Comparison of ENCODE assay signal across 1 cellular context in the genomic region with DNA sequence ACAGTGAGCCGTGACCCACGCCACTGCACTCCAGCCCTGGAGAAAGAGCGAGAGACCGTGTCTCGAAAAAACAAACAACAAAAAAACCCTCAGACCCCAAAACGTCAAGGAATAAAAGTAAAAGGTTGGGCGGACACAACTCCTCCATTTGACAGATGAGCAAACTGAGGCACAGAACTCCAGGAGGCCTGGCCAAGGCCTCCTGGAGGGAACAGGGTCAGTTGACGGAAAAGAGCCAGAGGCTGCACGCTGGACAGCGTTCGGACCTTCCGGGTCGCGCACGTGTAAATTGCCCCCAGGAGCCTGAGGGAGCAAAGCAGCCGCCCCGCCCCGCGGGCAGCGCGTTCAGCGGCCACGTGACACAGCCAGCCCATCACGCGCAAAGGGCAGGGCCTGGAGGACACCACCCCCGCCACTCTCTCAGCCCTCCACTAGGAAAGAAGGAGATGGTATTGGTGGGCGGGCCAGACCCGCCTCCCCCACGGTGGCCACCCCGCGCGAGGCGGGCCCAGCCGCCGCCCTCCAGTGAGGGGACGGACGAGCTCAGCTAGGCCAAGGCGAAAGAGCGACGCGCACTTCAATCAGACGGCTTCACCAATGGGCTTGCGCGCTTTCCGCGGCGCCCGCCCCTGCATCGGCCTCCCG.
A peak's percentile ranks its signal among the peaks of the same experiment; 100 is the strongest.
TF ChIP-seq lines count a peak whose summit lies in the region.

No MANE protein-coding gene starts in this region.

TF ChIP-seq in K562, 482 proteins besides CTCF, POLR2A, EP300 and RAD21 (continued from another document and continues in another):
- TF ChIP-seq, protein P1, sequence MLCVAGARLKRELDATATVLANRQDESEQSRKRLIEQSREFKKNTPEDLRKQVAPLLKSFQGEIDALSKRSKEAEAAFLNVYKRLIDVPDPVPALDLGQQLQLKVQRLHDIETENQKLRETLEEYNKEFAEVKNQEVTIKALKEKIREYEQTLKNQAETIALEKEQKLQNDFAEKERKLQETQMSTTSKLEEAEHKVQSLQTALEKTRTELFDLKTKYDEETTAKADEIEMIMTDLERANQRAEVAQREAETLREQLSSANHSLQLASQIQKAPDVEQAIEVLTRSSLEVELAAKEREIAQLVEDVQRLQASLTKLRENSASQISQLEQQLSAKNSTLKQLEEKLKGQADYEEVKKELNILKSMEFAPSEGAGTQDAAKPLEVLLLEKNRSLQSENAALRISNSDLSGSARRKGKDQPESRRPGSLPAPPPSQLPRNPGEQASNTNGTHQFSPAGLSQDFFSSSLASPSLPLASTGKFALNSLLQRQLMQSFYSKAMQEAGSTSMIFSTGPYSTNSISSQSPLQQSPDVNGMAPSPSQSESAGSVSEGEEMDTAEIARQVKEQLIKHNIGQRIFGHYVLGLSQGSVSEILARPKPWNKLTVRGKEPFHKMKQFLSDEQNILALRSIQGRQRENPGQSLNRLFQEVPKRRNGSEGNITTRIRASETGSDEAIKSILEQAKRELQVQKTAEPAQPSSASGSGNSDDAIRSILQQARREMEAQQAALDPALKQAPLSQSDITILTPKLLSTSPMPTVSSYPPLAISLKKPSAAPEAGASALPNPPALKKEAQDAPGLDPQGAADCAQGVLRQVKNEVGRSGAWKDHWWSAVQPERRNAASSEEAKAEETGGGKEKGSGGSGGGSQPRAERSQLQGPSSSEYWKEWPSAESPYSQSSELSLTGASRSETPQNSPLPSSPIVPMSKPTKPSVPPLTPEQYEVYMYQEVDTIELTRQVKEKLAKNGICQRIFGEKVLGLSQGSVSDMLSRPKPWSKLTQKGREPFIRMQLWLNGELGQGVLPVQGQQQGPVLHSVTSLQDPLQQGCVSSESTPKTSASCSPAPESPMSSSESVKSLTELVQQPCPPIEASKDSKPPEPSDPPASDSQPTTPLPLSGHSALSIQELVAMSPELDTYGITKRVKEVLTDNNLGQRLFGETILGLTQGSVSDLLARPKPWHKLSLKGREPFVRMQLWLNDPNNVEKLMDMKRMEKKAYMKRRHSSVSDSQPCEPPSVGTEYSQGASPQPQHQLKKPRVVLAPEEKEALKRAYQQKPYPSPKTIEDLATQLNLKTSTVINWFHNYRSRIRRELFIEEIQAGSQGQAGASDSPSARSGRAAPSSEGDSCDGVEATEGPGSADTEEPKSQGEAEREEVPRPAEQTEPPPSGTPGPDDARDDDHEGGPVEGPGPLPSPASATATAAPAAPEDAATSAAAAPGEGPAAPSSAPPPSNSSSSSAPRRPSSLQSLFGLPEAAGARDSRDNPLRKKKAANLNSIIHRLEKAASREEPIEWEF (CRISPR knock-in tag; IDR thresholded peaks at IDR 0.05): no peak
- TF ChIP-seq, protein P2, sequence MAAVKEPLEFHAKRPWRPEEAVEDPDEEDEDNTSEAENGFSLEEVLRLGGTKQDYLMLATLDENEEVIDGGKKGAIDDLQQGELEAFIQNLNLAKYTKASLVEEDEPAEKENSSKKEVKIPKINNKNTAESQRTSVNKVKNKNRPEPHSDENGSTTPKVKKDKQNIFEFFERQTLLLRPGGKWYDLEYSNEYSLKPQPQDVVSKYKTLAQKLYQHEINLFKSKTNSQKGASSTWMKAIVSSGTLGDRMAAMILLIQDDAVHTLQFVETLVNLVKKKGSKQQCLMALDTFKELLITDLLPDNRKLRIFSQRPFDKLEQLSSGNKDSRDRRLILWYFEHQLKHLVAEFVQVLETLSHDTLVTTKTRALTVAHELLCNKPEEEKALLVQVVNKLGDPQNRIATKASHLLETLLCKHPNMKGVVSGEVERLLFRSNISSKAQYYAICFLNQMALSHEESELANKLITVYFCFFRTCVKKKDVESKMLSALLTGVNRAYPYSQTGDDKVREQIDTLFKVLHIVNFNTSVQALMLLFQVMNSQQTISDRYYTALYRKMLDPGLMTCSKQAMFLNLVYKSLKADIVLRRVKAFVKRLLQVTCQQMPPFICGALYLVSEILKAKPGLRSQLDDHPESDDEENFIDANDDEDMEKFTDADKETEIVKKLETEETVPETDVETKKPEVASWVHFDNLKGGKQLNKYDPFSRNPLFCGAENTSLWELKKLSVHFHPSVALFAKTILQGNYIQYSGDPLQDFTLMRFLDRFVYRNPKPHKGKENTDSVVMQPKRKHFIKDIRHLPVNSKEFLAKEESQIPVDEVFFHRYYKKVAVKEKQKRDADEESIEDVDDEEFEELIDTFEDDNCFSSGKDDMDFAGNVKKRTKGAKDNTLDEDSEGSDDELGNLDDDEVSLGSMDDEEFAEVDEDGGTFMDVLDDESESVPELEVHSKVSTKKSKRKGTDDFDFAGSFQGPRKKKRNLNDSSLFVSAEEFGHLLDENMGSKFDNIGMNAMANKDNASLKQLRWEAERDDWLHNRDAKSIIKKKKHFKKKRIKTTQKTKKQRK (IDR thresholded peaks at IDR 0.05; ENCODE audit: borderline replicate concordance, low read depth, low read length): peak; percentile 90
- TF ChIP-seq GTF3C2 (IDR thresholded peaks at IDR 0.05; ENCODE audit: borderline replicate concordance, extremely low read depth, insufficient read length): no peak
- TF ChIP-seq CAMTA2 (CRISPR knock-in tag; conservative IDR thresholded peaks at IDR 0.05): no peak
- TF ChIP-seq ZNF121 (CRISPR knock-in tag; conservative IDR thresholded peaks at IDR 0.05): no peak
- TF ChIP-seq ZNF311 (CRISPR knock-in tag; IDR thresholded peaks at IDR 0.05): peak; percentile 74
- TF ChIP-seq ZNF133 (CRISPR knock-in tag; IDR thresholded peaks at IDR 0.05): no peak
- TF ChIP-seq MAFK (IDR thresholded peaks at IDR 0.05; ENCODE audit: low read length): no peak
- TF ChIP-seq ADNP (tag; IDR thresholded peaks at IDR 0.05): no peak
- TF ChIP-seq FOSL1 (tag; conservative IDR thresholded peaks at IDR 0.05): no peak
- TF ChIP-seq SIN3A (IDR thresholded peaks at IDR 0.05; ENCODE audit: borderline replicate concordance in 2 of 2, control insufficient read depth in 1 of 2, low read depth in 2 of 2, low read length in 2 of 2): peak; percentile 69 to 90; a peak in 2 of 4 replicates
- no peak for TF ChIP-seq ELK3 (CRISPR knock-in tag; IDR thresholded peaks at IDR 0.05)
- TF ChIP-seq, protein P3, sequence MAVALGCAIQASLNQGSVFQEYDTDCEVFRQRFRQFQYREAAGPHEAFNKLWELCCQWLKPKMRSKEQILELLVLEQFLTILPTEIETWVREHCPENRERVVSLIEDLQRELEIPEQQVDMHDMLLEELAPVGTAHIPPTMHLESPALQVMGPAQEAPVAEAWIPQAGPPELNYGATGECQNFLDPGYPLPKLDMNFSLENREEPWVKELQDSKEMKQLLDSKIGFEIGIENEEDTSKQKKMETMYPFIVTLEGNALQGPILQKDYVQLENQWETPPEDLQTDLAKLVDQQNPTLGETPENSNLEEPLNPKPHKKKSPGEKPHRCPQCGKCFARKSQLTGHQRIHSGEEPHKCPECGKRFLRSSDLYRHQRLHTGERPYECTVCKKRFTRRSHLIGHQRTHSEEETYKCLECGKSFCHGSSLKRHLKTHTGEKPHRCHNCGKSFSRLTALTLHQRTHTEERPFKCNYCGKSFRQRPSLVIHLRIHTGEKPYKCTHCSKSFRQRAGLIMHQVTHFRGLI (CRISPR knock-in tag; IDR thresholded peaks at IDR 0.05): no peak
- peak; percentile 85 for TF ChIP-seq CHD2 (IDR thresholded peaks at IDR 0.05; ENCODE audit: low read depth, low read length)
- no peak for TF ChIP-seq TCF3 (CRISPR knock-in tag; IDR thresholded peaks at IDR 0.05)
- TF ChIP-seq BMI1 (IDR thresholded peaks at IDR 0.05; ENCODE audit: low read length): no peak
- no peak for TF ChIP-seq BDP1 (IDR thresholded peaks at IDR 0.05; ENCODE audit: insufficient read depth, insufficient read length)
- no peak for TF ChIP-seq MCM5 (IDR thresholded peaks at IDR 0.05; ENCODE audit: low read depth)
- TF ChIP-seq ZNF165 (CRISPR knock-in tag; IDR thresholded peaks at IDR 0.05; ENCODE audit: borderline replicate concordance): no peak
- TF ChIP-seq NR4A1 (CRISPR knock-in tag; IDR thresholded peaks at IDR 0.05): no peak
- TF ChIP-seq NR4A1 (tag; IDR thresholded peaks at IDR 0.05): no peak
- TF ChIP-seq MED1 (CRISPR knock-in tag; IDR thresholded peaks at IDR 0.05; ENCODE audit: borderline replicate concordance): no peak
- TF ChIP-seq, protein P4, sequence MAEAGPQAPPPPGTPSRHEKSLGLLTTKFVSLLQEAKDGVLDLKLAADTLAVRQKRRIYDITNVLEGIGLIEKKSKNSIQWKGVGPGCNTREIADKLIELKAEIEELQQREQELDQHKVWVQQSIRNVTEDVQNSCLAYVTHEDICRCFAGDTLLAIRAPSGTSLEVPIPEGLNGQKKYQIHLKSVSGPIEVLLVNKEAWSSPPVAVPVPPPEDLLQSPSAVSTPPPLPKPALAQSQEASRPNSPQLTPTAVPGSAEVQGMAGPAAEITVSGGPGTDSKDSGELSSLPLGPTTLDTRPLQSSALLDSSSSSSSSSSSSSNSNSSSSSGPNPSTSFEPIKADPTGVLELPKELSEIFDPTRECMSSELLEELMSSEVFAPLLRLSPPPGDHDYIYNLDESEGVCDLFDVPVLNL (CRISPR knock-in tag; IDR thresholded peaks at IDR 0.05; ENCODE audit: low read depth): 0 out of 2 replicates have a peak, but pooled peaks have one; percentile 35
- no peak for TF ChIP-seq ZNF436 (CRISPR knock-in tag; IDR thresholded peaks at IDR 0.05)
- TF ChIP-seq PTTG1 (tag; IDR thresholded peaks at IDR 0.05; ENCODE audit: low read depth): no peak
- TF ChIP-seq, protein P5, sequence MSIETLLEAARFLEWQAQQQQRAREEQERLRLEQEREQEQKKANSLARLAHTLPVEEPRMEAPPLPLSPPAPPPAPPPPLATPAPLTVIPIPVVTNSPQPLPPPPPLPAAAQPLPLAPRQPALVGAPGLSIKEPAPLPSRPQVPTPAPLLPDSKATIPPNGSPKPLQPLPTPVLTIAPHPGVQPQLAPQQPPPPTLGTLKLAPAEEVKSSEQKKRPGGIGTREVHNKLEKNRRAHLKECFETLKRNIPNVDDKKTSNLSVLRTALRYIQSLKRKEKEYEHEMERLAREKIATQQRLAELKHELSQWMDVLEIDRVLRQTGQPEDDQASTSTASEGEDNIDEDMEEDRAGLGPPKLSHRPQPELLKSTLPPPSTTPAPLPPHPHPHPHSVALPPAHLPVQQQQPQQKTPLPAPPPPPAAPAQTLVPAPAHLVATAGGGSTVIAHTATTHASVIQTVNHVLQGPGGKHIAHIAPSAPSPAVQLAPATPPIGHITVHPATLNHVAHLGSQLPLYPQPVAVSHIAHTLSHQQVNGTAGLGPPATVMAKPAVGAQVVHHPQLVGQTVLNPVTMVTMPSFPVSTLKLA (conservative IDR thresholded peaks at IDR 0.05): peak; percentile 98 to 99
- TF ChIP-seq TSC22D4 (tag; IDR thresholded peaks at IDR 0.05): no peak
- TF ChIP-seq SMAD4 (CRISPR knock-in tag; conservative IDR thresholded peaks at IDR 0.05): peak; percentile 35; the same call in 1 of the 2 replicates
- TF ChIP-seq NFE2 (IDR thresholded peaks at IDR 0.05; ENCODE audit: low read depth): no peak
- TF ChIP-seq RBM34 (IDR thresholded peaks at IDR 0.05; ENCODE audit: borderline replicate concordance, insufficient read depth, low read length): no peak
- peak; percentile 87 for TF ChIP-seq CBX1 (IDR thresholded peaks at IDR 0.05; ENCODE audit: low read depth)
- no peak for TF ChIP-seq E2F3 (CRISPR knock-in tag; IDR thresholded peaks at IDR 0.05)
- peak; percentile 97 for TF ChIP-seq CHD4 (IDR thresholded peaks at IDR 0.05; ENCODE audit: insufficient read depth, insufficient replicate concordance, low read depth, low read length, poor library complexity, severe bottlenecking)
- TF ChIP-seq, protein P6, sequence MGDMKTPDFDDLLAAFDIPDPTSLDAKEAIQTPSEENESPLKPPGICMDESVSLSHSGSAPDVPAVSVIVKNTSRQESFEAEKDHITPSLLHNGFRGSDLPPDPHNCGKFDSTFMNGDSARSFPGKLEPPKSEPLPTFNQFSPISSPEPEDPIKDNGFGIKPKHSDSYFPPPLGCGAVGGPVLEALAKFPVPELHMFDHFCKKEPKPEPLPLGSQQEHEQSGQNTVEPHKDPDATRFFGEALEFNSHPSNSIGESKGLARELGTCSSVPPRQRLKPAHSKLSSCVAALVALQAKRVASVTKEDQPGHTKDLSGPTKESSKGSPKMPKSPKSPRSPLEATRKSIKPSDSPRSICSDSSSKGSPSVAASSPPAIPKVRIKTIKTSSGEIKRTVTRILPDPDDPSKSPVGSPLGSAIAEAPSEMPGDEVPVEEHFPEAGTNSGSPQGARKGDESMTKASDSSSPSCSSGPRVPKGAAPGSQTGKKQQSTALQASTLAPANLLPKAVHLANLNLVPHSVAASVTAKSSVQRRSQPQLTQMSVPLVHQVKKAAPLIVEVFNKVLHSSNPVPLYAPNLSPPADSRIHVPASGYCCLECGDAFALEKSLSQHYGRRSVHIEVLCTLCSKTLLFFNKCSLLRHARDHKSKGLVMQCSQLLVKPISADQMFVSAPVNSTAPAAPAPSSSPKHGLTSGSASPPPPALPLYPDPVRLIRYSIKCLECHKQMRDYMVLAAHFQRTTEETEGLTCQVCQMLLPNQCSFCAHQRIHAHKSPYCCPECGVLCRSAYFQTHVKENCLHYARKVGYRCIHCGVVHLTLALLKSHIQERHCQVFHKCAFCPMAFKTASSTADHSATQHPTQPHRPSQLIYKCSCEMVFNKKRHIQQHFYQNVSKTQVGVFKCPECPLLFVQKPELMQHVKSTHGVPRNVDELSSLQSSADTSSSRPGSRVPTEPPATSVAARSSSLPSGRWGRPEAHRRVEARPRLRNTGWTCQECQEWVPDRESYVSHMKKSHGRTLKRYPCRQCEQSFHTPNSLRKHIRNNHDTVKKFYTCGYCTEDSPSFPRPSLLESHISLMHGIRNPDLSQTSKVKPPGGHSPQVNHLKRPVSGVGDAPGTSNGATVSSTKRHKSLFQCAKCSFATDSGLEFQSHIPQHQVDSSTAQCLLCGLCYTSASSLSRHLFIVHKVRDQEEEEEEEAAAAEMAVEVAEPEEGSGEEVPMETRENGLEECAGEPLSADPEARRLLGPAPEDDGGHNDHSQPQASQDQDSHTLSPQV (IDR thresholded peaks at IDR 0.05): peak; percentile 87
- TF ChIP-seq ZNF146 (CRISPR knock-in tag; IDR thresholded peaks at IDR 0.05; ENCODE audit: unreplicated experiment): no peak
- TF ChIP-seq GATAD2B (IDR thresholded peaks at IDR 0.05; ENCODE audit: borderline replicate concordance): no peak
